ENCODE assay signal across 1 cellular context in the genomic region with DNA sequence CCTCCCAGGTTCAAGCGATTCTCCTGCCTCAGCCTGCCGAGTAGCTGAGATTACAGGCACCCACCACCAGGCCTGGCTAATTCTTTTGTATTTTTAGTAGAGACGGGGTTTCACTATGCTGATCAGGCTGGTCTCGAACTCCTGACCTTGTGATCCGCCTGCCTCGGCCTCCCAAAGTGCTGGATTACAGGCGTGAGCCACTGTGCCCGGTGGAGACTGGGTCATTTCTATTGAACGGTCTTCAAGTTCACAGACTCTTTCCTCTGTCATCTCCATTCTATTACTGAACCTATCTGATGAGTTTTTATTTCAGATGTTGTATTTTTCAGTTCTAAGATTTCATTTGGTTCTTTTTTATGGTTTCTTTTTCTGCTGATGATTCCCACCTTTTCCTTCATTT.
TF ChIP-seq lines count a peak whose summit lies in the region.

No MANE protein-coding gene starts in this region.

TF ChIP-seq in K562, 482 proteins besides CTCF, POLR2A, EP300 and RAD21:
- 0 out of 2 replicates have a peak, but pooled peaks have one; percentile 36 for TF ChIP-seq TRIM28 (IDR thresholded peaks at IDR 0.05)
- TF ChIP-seq, protein P1, sequence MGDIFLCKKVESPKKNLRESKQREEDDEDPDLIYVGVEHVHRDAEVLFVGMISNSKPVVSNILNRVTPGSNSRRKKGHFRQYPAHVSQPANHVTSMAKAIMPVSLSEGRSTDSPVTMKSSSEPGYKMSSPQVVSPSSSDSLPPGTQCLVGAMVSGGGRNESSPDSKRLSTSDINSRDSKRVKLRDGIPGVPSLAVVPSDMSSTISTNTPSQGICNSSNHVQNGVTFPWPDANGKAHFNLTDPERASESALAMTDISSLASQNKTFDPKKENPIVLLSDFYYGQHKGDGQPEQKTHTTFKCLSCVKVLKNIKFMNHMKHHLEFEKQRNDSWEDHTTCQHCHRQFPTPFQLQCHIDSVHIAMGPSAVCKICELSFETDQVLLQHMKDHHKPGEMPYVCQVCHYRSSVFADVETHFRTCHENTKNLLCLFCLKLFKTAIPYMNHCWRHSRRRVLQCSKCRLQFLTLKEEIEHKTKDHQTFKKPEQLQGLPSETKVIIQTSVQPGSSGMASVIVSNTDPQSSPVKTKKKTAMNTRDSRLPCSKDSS (IDR thresholded peaks at IDR 0.05; ENCODE audit: low read depth, partially characterized antibody) = peak; percentile 37
- TF ChIP-seq, protein P2, sequence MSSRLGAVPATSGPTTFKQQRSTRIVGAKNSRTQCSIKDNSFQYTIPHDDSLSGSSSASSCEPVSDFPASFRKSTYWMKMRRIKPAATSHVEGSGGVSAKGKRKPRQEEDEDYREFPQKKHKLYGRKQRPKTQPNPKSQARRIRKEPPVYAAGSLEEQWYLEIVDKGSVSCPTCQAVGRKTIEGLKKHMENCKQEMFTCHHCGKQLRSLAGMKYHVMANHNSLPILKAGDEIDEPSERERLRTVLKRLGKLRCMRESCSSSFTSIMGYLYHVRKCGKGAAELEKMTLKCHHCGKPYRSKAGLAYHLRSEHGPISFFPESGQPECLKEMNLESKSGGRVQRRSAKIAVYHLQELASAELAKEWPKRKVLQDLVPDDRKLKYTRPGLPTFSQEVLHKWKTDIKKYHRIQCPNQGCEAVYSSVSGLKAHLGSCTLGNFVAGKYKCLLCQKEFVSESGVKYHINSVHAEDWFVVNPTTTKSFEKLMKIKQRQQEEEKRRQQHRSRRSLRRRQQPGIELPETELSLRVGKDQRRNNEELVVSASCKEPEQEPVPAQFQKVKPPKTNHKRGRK (tag; IDR thresholded peaks at IDR 0.05) = peak; percentile 72
- TF ChIP-seq, protein P3, sequence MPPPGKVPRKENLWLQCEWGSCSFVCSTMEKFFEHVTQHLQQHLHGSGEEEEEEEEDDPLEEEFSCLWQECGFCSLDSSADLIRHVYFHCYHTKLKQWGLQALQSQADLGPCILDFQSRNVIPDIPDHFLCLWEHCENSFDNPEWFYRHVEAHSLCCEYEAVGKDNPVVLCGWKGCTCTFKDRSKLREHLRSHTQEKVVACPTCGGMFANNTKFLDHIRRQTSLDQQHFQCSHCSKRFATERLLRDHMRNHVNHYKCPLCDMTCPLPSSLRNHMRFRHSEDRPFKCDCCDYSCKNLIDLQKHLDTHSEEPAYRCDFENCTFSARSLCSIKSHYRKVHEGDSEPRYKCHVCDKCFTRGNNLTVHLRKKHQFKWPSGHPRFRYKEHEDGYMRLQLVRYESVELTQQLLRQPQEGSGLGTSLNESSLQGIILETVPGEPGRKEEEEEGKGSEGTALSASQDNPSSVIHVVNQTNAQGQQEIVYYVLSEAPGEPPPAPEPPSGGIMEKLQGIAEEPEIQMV (tag; conservative IDR thresholded peaks at IDR 0.05; ENCODE audit: low read depth) = peak; percentile 71; the same call in 1 of the 2 replicates
